In the genomic region with DNA sequence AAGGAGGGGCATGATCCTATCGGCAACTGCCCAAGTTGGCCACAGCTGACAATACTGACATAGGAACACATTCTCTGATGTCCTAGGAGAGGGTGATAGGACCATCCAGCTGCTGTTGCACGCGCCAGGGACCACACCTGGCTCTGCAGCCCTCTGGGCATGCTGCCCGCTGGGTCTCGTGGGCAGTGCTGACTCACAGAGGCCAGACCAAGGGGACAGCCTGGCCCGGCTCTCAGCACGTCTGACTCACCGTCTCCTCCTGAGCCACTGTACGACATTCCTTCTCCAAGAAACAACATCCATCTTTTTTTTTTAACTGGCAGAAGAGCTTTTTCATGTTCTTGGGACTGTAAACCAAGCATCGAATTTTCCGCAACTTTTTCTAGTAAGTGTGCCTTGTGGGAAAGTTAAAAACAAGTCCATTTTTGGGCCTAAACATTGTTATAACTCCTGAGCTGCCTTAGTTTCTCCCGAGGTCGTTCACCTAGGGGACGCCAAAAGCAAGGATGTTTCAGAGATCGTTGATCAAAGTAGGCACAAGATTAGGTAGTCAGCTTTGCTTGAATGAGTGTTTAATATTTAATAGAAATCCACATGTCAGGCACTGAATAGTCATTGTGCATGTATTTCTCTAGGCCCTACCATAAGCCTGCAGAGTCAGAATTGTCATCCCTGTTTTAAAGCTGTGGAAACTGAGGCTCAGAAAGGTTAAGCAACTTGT, we compare ENCODE assay signal across 12 cellular contexts.
DNase-seq lines count a peak whose midpoint lies in the region; TF ChIP-seq lines count a peak whose summit lies in the region.
"Had no signal": no experiment of that assay in that cellular context is flagged by ENCODE, and none has a peak within 500 bp of the region (broad histone marks: within the 10 kb centered on the region; RNA-seq: fewer than 3 reads in every experiment).

No MANE protein-coding gene starts in this region.

- TF ChIP-seq CTCF in choroid plexus epithelial cell (conservative IDR thresholded peaks at IDR 0.05; ENCODE audit: low read depth, low read length) = no peak

- H3K4me1 Mint-ChIP-seq in CD4-positive, alpha-beta memory T cell = no peaks in the 10 kb centered on the region
- H3K4me1 Mint-ChIP-seq: B cell had no signal

- no peaks in the 10 kb centered on the region for H3K36me3 ChIP-seq in CD4-positive, alpha-beta memory T cell (ENCODE audit: insufficient read depth, low read length)

- DNase-seq in 8988T = peak; percentile 80
- peak; percentile 80 for DNase-seq in LoVo (ENCODE audit: low spot score)
- DNase-seq in choroid plexus epithelial cell (ENCODE audit: low read depth) = peak; percentile 98
- DNase-seq in lung microvascular endothelial cell (ENCODE audit: low read depth in 2 of 2) = peak; percentile 65 to 97
- DNase-seq in activated gamma-delta T cell (lab: John Stamatoyannopoulos, UW) = no peak
- no peak for DNase-seq in germinal center (ENCODE audit: low spot score)
- DNase-seq in activated effector memory CD4-positive, alpha-beta T cell treated with Interleukin-2 at 50 U/mL for 16 hours = no peak
- DNase-seq in CD4-positive, alpha-beta memory T cell = no peak
- DNase-seq: activated CD4-positive, alpha-beta T cell treated with anti-CD3 and anti-CD28 coated beads for 48 hours; NCI-H1105; stimulated activated CD4-positive, alpha-beta T cell treated with anti-CD3 and anti-CD28 coated beads, Interleukin-1b, Interleukin-23, amount 100 ng/mL, for 48 hours had no signal

- no peak overlapping the region for H3K27ac Mint-ChIP-seq in CD4-positive, alpha-beta memory T cell
- H3K27ac Mint-ChIP-seq: B cell had no signal

- H3K4me3 Mint-ChIP-seq in CD4-positive, alpha-beta memory T cell = no peak overlapping the region
- H3K4me3 Mint-ChIP-seq: B cell had no signal

- no peaks in the 10 kb centered on the region for H3K36me3 Mint-ChIP-seq in CD4-positive, alpha-beta memory T cell

- no peaks in the 10 kb centered on the region for H3K4me1 ChIP-seq in CD4-positive, alpha-beta memory T cell (ENCODE audit: insufficient read depth, low read length)

- intact Hi-C loops in CD4-positive, alpha-beta memory T cell (cut with micrococcal nuclease) = no loop called here

- H3K27me3 Mint-ChIP-seq in CD4-positive, alpha-beta memory T cell = peaks cover 2 to 6% of the 10 kb centered on the region in 2 donors

- H3K9me3 ChIP-seq in CD4-positive, alpha-beta memory T cell (ENCODE audit: control insufficient read depth in 1 of 2, low read length in 2 of 2) = no peaks in the 10 kb centered on the region

- POLR2A ChIA-PET in CD4-positive, alpha-beta memory T cell (lab: Charles Lee; ENCODE audit: partially characterized antibody) = interaction anchor here (0.5 kb wide), 1 partner anchor 1970 kb away, joined by 4 read pairs; no protein-coding TSS in a partner anchor

- no peak overlapping the region for H3K4me3 ChIP-seq in choroid plexus epithelial cell (ENCODE audit: low read depth, low read length)
- no peak overlapping the region for H3K4me3 ChIP-seq in CD4-positive, alpha-beta memory T cell (ENCODE audit: low read length in 2 of 2)

- CTCF ChIA-PET in CD4-positive, alpha-beta memory T cell (lab: Charles Lee; ENCODE audit: partially characterized antibody) = no interaction called here

- H3K27me3 ChIP-seq in CD4-positive, alpha-beta memory T cell (ENCODE audit: insufficient read depth, low read length) = no peaks in the 10 kb centered on the region

- H3K9me3 Mint-ChIP-seq in CD4-positive, alpha-beta memory T cell = peaks cover 0 to 3% (median 0%) of the 10 kb centered on the region in 8 donors

- no peak overlapping the region for H3K27ac ChIP-seq in CD4-positive, alpha-beta memory T cell (ENCODE audit: low read depth, low read length)

Comparison
In these comparisons a context has a peak if more than half of its experiments do, and no peak if none do; other contexts are left out.
1. DNase-seq: peak in 8988T (single experiment), LoVo (single experiment), choroid plexus epithelial cell (single experiment) and lung microvascular endothelial cell (2 of 2); none in activated gamma-delta T cell (single experiment), germinal center (single experiment), activated effector memory CD4-positive, alpha-beta T cell treated with Interleukin-2 at 50 U/mL for 16 hours (single experiment) and CD4-positive, alpha-beta memory T cell (0 of 5).